1 cellular context compared by ENCODE assay signal in the genomic region with DNA sequence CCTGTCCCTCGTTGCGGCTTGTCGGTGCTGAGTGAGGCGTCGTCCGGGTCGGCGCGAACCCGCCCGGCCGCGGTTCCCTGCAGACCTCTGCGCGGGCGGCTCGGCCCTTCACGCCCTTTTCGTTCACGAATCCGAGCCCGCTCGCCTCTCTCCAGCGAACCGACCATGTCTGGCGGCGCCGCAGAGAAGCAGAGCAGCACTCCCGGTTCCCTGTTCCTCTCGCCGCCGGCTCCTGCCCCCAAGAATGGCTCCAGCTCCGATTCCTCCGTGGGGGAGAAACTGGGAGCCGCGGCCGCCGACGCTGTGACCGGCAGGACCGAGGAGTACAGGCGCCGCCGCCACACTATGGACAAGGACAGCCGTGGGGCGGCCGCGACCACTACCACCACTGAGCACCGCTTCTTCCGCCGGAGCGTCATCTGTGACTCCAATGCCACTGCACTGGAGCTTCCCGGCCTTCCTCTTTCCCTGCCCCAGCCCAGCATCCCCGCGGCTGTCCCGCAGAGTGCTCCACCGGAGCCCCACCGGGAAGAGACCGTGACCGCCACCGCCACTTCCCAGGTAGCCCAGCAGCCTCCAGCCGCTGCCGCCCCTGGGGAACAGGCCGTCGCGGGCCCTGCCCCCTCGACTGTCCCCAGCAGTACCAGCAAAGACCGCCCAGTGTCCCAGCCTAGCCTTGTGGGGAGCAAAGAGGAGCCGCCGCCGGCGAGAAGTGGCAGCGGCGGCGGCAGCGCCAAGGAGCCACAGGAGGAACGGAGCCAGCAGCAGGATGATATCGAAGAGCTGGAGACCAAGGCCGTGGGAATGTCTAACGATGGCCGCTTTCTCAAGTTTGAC.
TF ChIP-seq lines count a peak whose summit lies in the region.

No MANE protein-coding gene starts in this region.

TF ChIP-seq in HepG2, 621 proteins besides CTCF, POLR2A, EP300 and RAD21 (continued from another document and continues in another):
- TF ChIP-seq, protein P1, sequence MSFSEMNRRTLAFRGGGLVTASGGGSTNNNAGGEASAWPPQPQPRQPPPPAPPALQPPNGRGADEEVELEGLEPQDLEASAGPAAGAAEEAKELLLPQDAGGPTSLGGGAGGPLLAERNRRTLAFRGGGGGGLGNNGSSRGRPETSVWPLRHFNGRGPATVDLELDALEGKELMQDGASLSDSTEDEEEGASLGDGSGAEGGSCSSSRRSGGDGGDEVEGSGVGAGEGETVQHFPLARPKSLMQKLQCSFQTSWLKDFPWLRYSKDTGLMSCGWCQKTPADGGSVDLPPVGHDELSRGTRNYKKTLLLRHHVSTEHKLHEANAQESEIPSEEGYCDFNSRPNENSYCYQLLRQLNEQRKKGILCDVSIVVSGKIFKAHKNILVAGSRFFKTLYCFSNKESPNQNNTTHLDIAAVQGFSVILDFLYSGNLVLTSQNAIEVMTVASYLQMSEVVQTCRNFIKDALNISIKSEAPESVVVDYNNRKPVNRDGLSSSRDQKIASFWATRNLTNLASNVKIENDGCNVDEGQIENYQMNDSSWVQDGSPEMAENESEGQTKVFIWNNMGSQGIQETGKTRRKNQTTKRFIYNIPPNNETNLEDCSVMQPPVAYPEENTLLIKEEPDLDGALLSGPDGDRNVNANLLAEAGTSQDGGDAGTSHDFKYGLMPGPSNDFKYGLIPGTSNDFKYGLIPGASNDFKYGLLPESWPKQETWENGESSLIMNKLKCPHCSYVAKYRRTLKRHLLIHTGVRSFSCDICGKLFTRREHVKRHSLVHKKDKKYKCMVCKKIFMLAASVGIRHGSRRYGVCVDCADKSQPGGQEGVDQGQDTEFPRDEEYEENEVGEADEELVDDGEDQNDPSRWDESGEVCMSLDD (CRISPR knock-in tag; IDR thresholded peaks at IDR 0.05; ENCODE audit: borderline replicate concordance): no peak
- TF ChIP-seq CBX2 (IDR thresholded peaks at IDR 0.05; ENCODE audit: low read depth, low read length) (no peak), CBX2 (CRISPR knock-in tag; IDR thresholded peaks at IDR 0.05; ENCODE audit: low read depth) (no peak), ASH2L (IDR thresholded peaks at IDR 0.05; ENCODE audit: insufficient read length, low read depth, low read length) (peak; percentile 45), ZNF879 (CRISPR knock-in tag; IDR thresholded peaks at IDR 0.05) (no peak), RCOR2 (CRISPR knock-in tag; IDR thresholded peaks at IDR 0.05) (no peak), CENPT (CRISPR knock-in tag; IDR thresholded peaks at IDR 0.05; ENCODE audit: low read depth) (no peak), IRX3 (CRISPR knock-in tag; IDR thresholded peaks at IDR 0.05; ENCODE audit: borderline replicate concordance, low read depth) (no peak), NFATC3 (CRISPR knock-in tag; IDR thresholded peaks at IDR 0.05) (no peak), KAT7 (CRISPR knock-in tag; IDR thresholded peaks at IDR 0.05; ENCODE audit: borderline replicate concordance) (peak; percentile 76; the same call in 1 of the 2 replicates), SRY (CRISPR knock-in tag; IDR thresholded peaks at IDR 0.05) (no peak), ZNF816 (CRISPR knock-in tag; IDR thresholded peaks at IDR 0.05; ENCODE audit: borderline replicate concordance) (0 out of 2 replicates have a peak, but pooled peaks have one; percentile 60), RBFOX2 (IDR thresholded peaks at IDR 0.05; ENCODE audit: low read depth, low read length) (peak; percentile 56), ZNF670 (CRISPR knock-in tag; IDR thresholded peaks at IDR 0.05; ENCODE audit: borderline replicate concordance) (peak; percentile 41; the same call in 1 of the 2 replicates), ZNF431 (CRISPR knock-in tag; IDR thresholded peaks at IDR 0.05; ENCODE audit: borderline replicate concordance, low read depth) (0 out of 2 replicates have a peak, but pooled peaks have one; percentile 12), ZSCAN31 (CRISPR knock-in tag; IDR thresholded peaks at IDR 0.05; ENCODE audit: low read depth) (peak; percentile 17; the same call in 1 of the 2 replicates)
- TF ChIP-seq, protein P2, sequence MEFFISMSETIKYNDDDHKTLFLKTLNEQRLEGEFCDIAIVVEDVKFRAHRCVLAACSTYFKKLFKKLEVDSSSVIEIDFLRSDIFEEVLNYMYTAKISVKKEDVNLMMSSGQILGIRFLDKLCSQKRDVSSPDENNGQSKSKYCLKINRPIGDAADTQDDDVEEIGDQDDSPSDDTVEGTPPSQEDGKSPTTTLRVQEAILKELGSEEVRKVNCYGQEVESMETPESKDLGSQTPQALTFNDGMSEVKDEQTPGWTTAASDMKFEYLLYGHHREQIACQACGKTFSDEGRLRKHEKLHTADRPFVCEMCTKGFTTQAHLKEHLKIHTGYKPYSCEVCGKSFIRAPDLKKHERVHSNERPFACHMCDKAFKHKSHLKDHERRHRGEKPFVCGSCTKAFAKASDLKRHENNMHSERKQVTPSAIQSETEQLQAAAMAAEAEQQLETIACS (CRISPR knock-in tag; IDR thresholded peaks at IDR 0.05): no peak
- TF ChIP-seq, protein P3, sequence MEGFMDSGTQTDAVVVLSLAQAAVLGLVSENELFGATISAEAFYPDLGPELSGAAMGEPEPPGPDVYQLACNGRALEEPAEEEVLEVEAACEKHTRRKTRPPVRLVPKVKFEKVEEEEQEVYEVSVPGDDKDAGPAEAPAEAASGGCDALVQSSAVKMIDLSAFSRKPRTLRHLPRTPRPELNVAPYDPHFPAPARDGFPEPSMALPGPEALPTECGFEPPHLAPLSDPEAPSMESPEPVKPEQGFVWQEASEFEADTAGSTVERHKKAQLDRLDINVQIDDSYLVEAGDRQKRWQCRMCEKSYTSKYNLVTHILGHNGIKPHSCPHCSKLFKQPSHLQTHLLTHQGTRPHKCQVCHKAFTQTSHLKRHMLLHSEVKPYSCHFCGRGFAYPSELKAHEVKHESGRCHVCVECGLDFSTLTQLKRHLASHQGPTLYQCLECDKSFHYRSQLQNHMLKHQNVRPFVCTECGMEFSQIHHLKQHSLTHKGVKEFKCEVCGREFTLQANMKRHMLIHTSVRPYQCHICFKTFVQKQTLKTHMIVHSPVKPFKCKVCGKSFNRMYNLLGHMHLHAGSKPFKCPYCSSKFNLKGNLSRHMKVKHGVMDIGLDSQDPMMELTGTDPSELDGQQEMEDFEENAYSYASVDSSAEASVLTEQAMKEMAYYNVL (CRISPR knock-in tag; IDR thresholded peaks at IDR 0.05; ENCODE audit: borderline replicate concordance): no peak
- TF ChIP-seq, protein P4, sequence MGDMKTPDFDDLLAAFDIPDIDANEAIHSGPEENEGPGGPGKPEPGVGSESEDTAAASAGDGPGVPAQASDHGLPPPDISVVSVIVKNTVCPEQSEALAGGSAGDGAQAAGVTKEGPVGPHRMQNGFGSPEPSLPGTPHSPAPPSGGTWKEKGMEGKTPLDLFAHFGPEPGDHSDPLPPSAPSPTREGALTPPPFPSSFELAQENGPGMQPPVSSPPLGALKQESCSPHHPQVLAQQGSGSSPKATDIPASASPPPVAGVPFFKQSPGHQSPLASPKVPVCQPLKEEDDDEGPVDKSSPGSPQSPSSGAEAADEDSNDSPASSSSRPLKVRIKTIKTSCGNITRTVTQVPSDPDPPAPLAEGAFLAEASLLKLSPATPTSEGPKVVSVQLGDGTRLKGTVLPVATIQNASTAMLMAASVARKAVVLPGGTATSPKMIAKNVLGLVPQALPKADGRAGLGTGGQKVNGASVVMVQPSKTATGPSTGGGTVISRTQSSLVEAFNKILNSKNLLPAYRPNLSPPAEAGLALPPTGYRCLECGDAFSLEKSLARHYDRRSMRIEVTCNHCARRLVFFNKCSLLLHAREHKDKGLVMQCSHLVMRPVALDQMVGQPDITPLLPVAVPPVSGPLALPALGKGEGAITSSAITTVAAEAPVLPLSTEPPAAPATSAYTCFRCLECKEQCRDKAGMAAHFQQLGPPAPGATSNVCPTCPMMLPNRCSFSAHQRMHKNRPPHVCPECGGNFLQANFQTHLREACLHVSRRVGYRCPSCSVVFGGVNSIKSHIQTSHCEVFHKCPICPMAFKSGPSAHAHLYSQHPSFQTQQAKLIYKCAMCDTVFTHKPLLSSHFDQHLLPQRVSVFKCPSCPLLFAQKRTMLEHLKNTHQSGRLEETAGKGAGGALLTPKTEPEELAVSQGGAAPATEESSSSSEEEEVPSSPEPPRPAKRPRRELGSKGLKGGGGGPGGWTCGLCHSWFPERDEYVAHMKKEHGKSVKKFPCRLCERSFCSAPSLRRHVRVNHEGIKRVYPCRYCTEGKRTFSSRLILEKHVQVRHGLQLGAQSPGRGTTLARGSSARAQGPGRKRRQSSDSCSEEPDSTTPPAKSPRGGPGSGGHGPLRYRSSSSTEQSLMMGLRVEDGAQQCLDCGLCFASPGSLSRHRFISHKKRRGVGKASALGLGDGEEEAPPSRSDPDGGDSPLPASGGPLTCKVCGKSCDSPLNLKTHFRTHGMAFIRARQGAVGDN (CRISPR knock-in tag; IDR thresholded peaks at IDR 0.05): peak; percentile 52; the same call in 1 of the 2 replicates
- TF ChIP-seq, protein P5, sequence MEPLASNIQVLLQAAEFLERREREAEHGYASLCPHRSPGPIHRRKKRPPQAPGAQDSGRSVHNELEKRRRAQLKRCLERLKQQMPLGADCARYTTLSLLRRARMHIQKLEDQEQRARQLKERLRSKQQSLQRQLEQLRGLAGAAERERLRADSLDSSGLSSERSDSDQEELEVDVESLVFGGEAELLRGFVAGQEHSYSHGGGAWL (CRISPR knock-in tag; IDR thresholded peaks at IDR 0.05): no peak
- TF ChIP-seq, protein P6, sequence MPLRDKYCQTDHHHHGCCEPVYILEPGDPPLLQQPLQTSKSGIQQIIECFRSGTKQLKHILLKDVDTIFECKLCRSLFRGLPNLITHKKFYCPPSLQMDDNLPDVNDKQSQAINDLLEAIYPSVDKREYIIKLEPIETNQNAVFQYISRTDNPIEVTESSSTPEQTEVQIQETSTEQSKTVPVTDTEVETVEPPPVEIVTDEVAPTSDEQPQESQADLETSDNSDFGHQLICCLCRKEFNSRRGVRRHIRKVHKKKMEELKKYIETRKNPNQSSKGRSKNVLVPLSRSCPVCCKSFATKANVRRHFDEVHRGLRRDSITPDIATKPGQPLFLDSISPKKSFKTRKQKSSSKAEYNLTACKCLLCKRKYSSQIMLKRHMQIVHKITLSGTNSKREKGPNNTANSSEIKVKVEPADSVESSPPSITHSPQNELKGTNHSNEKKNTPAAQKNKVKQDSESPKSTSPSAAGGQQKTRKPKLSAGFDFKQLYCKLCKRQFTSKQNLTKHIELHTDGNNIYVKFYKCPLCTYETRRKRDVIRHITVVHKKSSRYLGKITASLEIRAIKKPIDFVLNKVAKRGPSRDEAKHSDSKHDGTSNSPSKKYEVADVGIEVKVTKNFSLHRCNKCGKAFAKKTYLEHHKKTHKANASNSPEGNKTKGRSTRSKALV (CRISPR knock-in tag; IDR thresholded peaks at IDR 0.05): no peak
- TF ChIP-seq, protein P7, sequence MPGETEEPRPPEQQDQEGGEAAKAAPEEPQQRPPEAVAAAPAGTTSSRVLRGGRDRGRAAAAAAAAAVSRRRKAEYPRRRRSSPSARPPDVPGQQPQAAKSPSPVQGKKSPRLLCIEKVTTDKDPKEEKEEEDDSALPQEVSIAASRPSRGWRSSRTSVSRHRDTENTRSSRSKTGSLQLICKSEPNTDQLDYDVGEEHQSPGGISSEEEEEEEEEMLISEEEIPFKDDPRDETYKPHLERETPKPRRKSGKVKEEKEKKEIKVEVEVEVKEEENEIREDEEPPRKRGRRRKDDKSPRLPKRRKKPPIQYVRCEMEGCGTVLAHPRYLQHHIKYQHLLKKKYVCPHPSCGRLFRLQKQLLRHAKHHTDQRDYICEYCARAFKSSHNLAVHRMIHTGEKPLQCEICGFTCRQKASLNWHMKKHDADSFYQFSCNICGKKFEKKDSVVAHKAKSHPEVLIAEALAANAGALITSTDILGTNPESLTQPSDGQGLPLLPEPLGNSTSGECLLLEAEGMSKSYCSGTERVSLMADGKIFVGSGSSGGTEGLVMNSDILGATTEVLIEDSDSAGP (CRISPR knock-in tag; IDR thresholded peaks at IDR 0.05; ENCODE audit: borderline replicate concordance): peak; percentile 58; the same call in 1 of the 2 replicates
- TF ChIP-seq, protein P8, sequence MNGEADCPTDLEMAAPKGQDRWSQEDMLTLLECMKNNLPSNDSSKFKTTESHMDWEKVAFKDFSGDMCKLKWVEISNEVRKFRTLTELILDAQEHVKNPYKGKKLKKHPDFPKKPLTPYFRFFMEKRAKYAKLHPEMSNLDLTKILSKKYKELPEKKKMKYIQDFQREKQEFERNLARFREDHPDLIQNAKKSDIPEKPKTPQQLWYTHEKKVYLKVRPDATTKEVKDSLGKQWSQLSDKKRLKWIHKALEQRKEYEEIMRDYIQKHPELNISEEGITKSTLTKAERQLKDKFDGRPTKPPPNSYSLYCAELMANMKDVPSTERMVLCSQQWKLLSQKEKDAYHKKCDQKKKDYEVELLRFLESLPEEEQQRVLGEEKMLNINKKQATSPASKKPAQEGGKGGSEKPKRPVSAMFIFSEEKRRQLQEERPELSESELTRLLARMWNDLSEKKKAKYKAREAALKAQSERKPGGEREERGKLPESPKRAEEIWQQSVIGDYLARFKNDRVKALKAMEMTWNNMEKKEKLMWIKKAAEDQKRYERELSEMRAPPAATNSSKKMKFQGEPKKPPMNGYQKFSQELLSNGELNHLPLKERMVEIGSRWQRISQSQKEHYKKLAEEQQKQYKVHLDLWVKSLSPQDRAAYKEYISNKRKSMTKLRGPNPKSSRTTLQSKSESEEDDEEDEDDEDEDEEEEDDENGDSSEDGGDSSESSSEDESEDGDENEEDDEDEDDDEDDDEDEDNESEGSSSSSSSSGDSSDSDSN (CRISPR knock-in tag; IDR thresholded peaks at IDR 0.05): peak; percentile 54; the same call in 1 of the 2 replicates
- TF ChIP-seq, protein P9, sequence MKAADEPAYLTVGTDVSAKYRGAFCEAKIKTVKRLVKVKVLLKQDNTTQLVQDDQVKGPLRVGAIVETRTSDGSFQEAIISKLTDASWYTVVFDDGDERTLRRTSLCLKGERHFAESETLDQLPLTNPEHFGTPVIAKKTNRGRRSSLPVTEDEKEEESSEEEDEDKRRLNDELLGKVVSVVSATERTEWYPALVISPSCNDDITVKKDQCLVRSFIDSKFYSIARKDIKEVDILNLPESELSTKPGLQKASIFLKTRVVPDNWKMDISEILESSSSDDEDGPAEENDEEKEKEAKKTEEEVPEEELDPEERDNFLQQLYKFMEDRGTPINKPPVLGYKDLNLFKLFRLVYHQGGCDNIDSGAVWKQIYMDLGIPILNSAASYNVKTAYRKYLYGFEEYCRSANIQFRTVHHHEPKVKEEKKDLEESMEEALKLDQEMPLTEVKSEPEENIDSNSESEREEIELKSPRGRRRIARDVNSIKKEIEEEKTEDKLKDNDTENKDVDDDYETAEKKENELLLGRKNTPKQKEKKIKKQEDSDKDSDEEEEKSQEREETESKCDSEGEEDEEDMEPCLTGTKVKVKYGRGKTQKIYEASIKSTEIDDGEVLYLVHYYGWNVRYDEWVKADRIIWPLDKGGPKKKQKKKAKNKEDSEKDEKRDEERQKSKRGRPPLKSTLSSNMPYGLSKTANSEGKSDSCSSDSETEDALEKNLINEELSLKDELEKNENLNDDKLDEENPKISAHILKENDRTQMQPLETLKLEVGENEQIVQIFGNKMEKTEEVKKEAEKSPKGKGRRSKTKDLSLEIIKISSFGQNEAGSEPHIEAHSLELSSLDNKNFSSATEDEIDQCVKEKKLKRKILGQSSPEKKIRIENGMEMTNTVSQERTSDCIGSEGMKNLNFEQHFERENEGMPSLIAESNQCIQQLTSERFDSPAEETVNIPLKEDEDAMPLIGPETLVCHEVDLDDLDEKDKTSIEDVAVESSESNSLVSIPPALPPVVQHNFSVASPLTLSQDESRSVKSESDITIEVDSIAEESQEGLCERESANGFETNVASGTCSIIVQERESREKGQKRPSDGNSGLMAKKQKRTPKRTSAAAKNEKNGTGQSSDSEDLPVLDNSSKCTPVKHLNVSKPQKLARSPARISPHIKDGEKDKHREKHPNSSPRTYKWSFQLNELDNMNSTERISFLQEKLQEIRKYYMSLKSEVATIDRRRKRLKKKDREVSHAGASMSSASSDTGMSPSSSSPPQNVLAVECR (CRISPR knock-in tag; IDR thresholded peaks at IDR 0.05; ENCODE audit: borderline replicate concordance): peak; percentile 20
- TF ChIP-seq, protein P10, sequence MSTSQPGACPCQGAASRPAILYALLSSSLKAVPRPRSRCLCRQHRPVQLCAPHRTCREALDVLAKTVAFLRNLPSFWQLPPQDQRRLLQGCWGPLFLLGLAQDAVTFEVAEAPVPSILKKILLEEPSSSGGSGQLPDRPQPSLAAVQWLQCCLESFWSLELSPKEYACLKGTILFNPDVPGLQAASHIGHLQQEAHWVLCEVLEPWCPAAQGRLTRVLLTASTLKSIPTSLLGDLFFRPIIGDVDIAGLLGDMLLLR (CRISPR knock-in tag; IDR thresholded peaks at IDR 0.05): peak; percentile 54; the same call in 1 of the 2 replicates
